Comparison of ENCODE assay signal across 17 cellular contexts in the genomic region with DNA sequence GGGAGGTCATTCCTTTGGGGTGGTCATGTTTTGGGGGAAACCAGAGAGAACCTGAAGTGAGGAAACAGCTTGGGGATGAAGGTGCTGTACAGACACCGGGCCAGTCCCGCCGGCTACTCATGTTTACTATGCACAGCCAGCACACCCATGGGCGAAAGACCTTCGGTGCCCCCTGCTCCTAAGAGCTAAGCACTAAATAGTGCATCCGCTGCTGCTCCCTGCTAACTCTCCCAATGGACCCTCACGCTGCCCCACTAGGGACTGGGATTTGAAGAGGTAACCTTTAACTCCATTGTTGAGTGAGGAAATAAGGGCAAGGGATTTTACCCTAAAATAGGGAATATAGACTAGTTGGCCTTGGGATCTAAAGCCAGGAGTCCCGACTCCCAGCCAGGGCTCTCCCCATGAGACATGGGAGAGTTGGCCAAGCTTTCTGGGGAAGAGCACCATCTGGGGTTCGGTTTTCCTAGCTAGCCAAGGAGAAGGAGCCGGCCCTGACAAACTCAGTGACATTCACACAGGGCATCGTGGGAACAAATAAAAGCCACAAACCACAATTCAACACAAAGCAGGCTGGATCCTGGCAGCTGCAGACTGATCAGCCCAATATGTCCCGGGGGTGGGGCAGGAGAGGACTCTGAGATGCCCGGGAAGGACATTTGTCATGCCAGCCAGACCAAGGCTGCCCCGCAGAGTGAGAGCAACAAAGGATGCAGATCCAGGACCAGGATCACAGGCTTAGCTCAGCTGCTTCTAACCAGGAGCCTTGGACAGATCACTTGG.
DNase-seq lines count a peak whose midpoint lies in the region; TF ChIP-seq lines count a peak whose summit lies in the region.
"Had no signal": no experiment of that assay in that cellular context is flagged by ENCODE, and none has a peak within 500 bp of the region (broad histone marks: within the 10 kb centered on the region; RNA-seq: fewer than 3 reads in every experiment).

No MANE protein-coding gene starts in this region.

- peaks cover 10% of the 10 kb centered on the region for H3K4me1 Mint-ChIP-seq in activated CD4-positive, alpha-beta memory T cell treated with anti-CD3 and anti-CD28 coated beads for 36 hours (ENCODE audit: low read depth)
- peaks cover 14% of the 10 kb centered on the region for H3K4me1 Mint-ChIP-seq in activated CD4-positive, alpha-beta memory T cell treated with anti-CD3 and anti-CD28 coated beads, Interleukin-2, amount 10 ng/mL, durations not matched to agents 7 days and 5 days

- no peaks in the 10 kb centered on the region for H3K36me3 Mint-ChIP-seq in activated CD4-positive, alpha-beta memory T cell treated with anti-CD3 and anti-CD28 coated beads for 36 hours
- H3K36me3 Mint-ChIP-seq in activated CD4-positive, alpha-beta memory T cell treated with anti-CD3 and anti-CD28 coated beads, Interleukin-2, amount 10 ng/mL, durations not matched to agents 7 days and 5 days (ENCODE audit: low read depth): no peaks in the 10 kb centered on the region
- H3K36me3 Mint-ChIP-seq: CD4-positive, alpha-beta memory T cell; naive thymus-derived CD4-positive, alpha-beta T cell had no signal

- H3K9me3 ChIP-seq in stomach: no peaks in the 10 kb centered on the region
- H3K9me3 ChIP-seq: adrenal gland had no signal

- TF ChIP-seq CTCF in stomach (IDR thresholded peaks at IDR 0.05) (no peak), GM10248 (IDR thresholded peaks at IDR 0.05; ENCODE audit: control extremely low read depth, extremely low read depth, low read depth, missing control alignments) (no peak)

- no peak overlapping the region for H3K27ac ChIP-seq in stomach
- H3K27ac ChIP-seq: adrenal gland had no signal

- no peak for TF ChIP-seq POLR2A in stomach (IDR thresholded peaks at IDR 0.05)

- no peak for TF ChIP-seq EP300 in stomach (IDR thresholded peaks at IDR 0.05)

- H3K4me1 ChIP-seq in stomach: peaks cover under 1 to 16% (median 15%) of the 10 kb centered on the region in 4 donors
- H3K4me1 ChIP-seq: adrenal gland had no signal

- no peak overlapping the region for H3K4me3 Mint-ChIP-seq in activated CD4-positive, alpha-beta memory T cell treated with anti-CD3 and anti-CD28 coated beads for 36 hours
- H3K4me3 Mint-ChIP-seq in activated CD4-positive, alpha-beta memory T cell treated with anti-CD3 and anti-CD28 coated beads, Interleukin-2, amount 10 ng/mL, durations not matched to agents 7 days and 5 days: no peak overlapping the region
- H3K4me3 Mint-ChIP-seq: activated B cell treated with CpG ODN at 0.5 μM for 24 hours; naive thymus-derived CD4-positive, alpha-beta T cell; stimulated activated naive CD8-positive, alpha-beta T cell treated with anti-CD3 and anti-CD28 coated beads, Interleukin-15, amount 100 ng/mL, for 72 hours had no signal

- no peak overlapping the region for H3K27ac Mint-ChIP-seq in activated CD4-positive, alpha-beta memory T cell treated with anti-CD3 and anti-CD28 coated beads for 36 hours
- H3K27ac Mint-ChIP-seq in activated CD4-positive, alpha-beta memory T cell treated with anti-CD3 and anti-CD28 coated beads, Interleukin-2, amount 10 ng/mL, durations not matched to agents 7 days and 5 days: no peak overlapping the region
- H3K27ac Mint-ChIP-seq: activated B cell treated with CpG ODN at 0.5 μM for 24 hours; activated T-helper 2 cell treated with anti-CD3 and anti-CD28 coated beads, Interferon-gamma antibody, Interleukin-2, Interleukin-4, amounts not matched to agents 10 μg/mL and 5 μg/mL and 100 μg/mL, durations not matched to agents 14 hours and 24 hours and 36 hours; CD4-positive, alpha-beta memory T cell; stimulated activated naive CD8-positive, alpha-beta T cell treated with anti-CD3 and anti-CD28 coated beads, Interleukin-15, amount 100 ng/mL, for 72 hours had no signal

- H3K36me3 ChIP-seq in stomach: no peaks in the 10 kb centered on the region
- H3K36me3 ChIP-seq: adrenal gland had no signal

- intact Hi-C loops in activated CD4-positive, alpha-beta memory T cell treated with anti-CD3 and anti-CD28 coated beads for 36 hours (cut with micrococcal nuclease): no loop called here
- intact Hi-C loops in stomach (cut with DNase I; ENCODE audit: low total_unique reads): no loop called here

- peak; percentile 8 for DNase-seq in activated CD4-positive, alpha-beta memory T cell treated with anti-CD3 and anti-CD28 coated beads for 36 hours
- no peak for DNase-seq in activated CD4-positive, alpha-beta memory T cell treated with anti-CD3 and anti-CD28 coated beads, Interleukin-2, amount 10 ng/mL, durations not matched to agents 7 days and 5 days
- DNase-seq in NCI-H69 (lab: John Stamatoyannopoulos, UW): peak; percentile 100
- peak; percentile 22 for DNase-seq in foreskin melanocyte
- DNase-seq in stomach: no peak
- no peak for DNase-seq in NCI-H187 treated with DMSO at 0.1 percent for 48 hours (lab: John Stamatoyannopoulos, UW)
- DNase-seq in nucleus accumbens (lab: John Stamatoyannopoulos, UW): no peak
- DNase-seq in GM10248 (ENCODE audit: extremely low spot score): no peak
- DNase-seq: activated B cell treated with CpG ODN at 0.5 μM for 24 hours; adrenal gland; CD4-positive, alpha-beta memory T cell; foreskin fibroblast; KBM-7; naive thymus-derived CD4-positive, alpha-beta T cell; stimulated activated CD4-positive, alpha-beta T cell treated with anti-CD3 and anti-CD28 coated beads, Interleukin-15, amount 100 ng/mL, for 24 hours; stimulated activated naive CD8-positive, alpha-beta T cell treated with anti-CD3 and anti-CD28 coated beads, Interleukin-15, amount 100 ng/mL, for 72 hours had no signal

- peaks cover 5% of the 10 kb centered on the region for H3K9me3 Mint-ChIP-seq in activated CD4-positive, alpha-beta memory T cell treated with anti-CD3 and anti-CD28 coated beads for 36 hours
- H3K9me3 Mint-ChIP-seq in activated CD4-positive, alpha-beta memory T cell treated with anti-CD3 and anti-CD28 coated beads, Interleukin-2, amount 10 ng/mL, durations not matched to agents 7 days and 5 days: no peaks in the 10 kb centered on the region
- H3K9me3 Mint-ChIP-seq: activated T-helper 2 cell treated with anti-CD3 and anti-CD28 coated beads, Interferon-gamma antibody, Interleukin-2, Interleukin-4, amounts not matched to agents 10 μg/mL and 5 μg/mL and 100 μg/mL, durations not matched to agents 14 hours and 24 hours and 36 hours had no signal

- H3K27me3 ChIP-seq in stomach: peaks cover 0 to 30% (median 0%) of the 10 kb centered on the region in 3 donors

- no peak overlapping the region for H3K4me3 ChIP-seq in stomach
- H3K4me3 ChIP-seq: adrenal gland had no signal

- POLR2A ChIA-PET in activated CD4-positive, alpha-beta memory T cell treated with anti-CD3 and anti-CD28 coated beads for 36 hours (lab: Charles Lee): no interaction called here
- POLR2A ChIA-PET in activated CD4-positive, alpha-beta memory T cell treated with anti-CD3 and anti-CD28 coated beads, Interleukin-2, amount 10 ng/mL, durations not matched to agents 7 days and 5 days (lab: Charles Lee): no interaction called here
- POLR2A ChIA-PET in GM10248 (lab: Yijun Ruan, JAX): no interaction called here

- H3K27me3 Mint-ChIP-seq in activated CD4-positive, alpha-beta memory T cell treated with anti-CD3 and anti-CD28 coated beads for 36 hours: peaks cover 14% of the 10 kb centered on the region
- peaks cover 38% of the 10 kb centered on the region for H3K27me3 Mint-ChIP-seq in activated CD4-positive, alpha-beta memory T cell treated with anti-CD3 and anti-CD28 coated beads, Interleukin-2, amount 10 ng/mL, durations not matched to agents 7 days and 5 days

- WGBS in stomach, 5 donors: 69 to 87% (median 79%) methylated on average over 14 of the region's 14 CpGs

- CTCF ChIA-PET in activated CD4-positive, alpha-beta memory T cell treated with anti-CD3 and anti-CD28 coated beads for 36 hours (lab: Charles Lee): interaction anchor here (0.7 to 1.2 kb wide), 2 partner anchors 9 to 38 kb away, joined by 3 to 4 read pairs; no protein-coding TSS in a partner anchor
- CTCF ChIA-PET in activated CD4-positive, alpha-beta memory T cell treated with anti-CD3 and anti-CD28 coated beads, Interleukin-2, amount 10 ng/mL, durations not matched to agents 7 days and 5 days (lab: Charles Lee): no interaction called here
- CTCF ChIA-PET in GM10248 (lab: Yijun Ruan, JAX): interaction anchor here (0.9 to 9.6 kb wide), 4 partner anchors 8 to 387 kb away, joined by 3 to 146 read pairs (median 5); no protein-coding TSS in a partner anchor

Comparison
In these comparisons a context has a peak if more than half of its experiments do, and no peak if none do; other contexts are left out.
1. DNase-seq: peak in activated CD4-positive, alpha-beta memory T cell treated with anti-CD3 and anti-CD28 coated beads for 36 hours (single experiment), NCI-H69 (single experiment) and foreskin melanocyte (single experiment); none in activated CD4-positive, alpha-beta memory T cell treated with anti-CD3 and anti-CD28 coated beads, Interleukin-2, amount 10 ng/mL, durations not matched to agents 7 days and 5 days (single experiment), stomach (single experiment), NCI-H187 treated with DMSO at 0.1 percent for 48 hours (single experiment), nucleus accumbens (0 of 56) and GM10248 (single experiment).